ENCODE assay signal across 9 cellular contexts in genomic region chr20:50478162-50479036, GRCh38. TPM values are rescaled to one million over a fixed set of nuclear protein-coding genes. Genes with fewer than 3 reads are reported as not detected.
DNase-seq lines count a peak whose midpoint lies in the region; ATAC-seq and TF ChIP-seq lines count a peak whose summit lies in the region.
"Had no signal": no experiment of that assay in that cellular context is flagged by ENCODE, and none has a peak within 500 bp of the region (broad histone marks: within the 10 kb centered on the region; RNA-seq: fewer than 3 reads in every experiment).

No MANE protein-coding gene starts in this region.

- H3K27me3 ChIP-seq in esophagus muscularis mucosa, result no peaks in the 10 kb centered on the region

- TF ChIP-seq POLR2A in esophagus muscularis mucosa (IDR thresholded peaks at IDR 0.05; ENCODE audit: low read depth), result no peak

- TF ChIP-seq CTCF in GM10266 (IDR thresholded peaks at IDR 0.05; ENCODE audit: control insufficient read depth, insufficient read depth, low read depth, missing control alignments) (peak; percentile 70), esophagus muscularis mucosa (IDR thresholded peaks at IDR 0.05) (peak; percentile 51 to 71 (median 67)), omental fat pad (IDR thresholded peaks at IDR 0.05) (no peak), type B pancreatic cell (conservative IDR thresholded peaks at IDR 0.05) (peak; percentile 72)

- no peaks in the 10 kb centered on the region for H3K36me3 ChIP-seq in esophagus muscularis mucosa

- no peak overlapping the region for H3K27ac ChIP-seq in esophagus muscularis mucosa (replicated peaks in 1 of 4)
- H3K27ac ChIP-seq: epithelial cell of prostate had no signal

- 63% methylated on average over 22 of the region's 22 CpGs for WGBS in esophagus muscularis mucosa

- H3K4me1 ChIP-seq in esophagus muscularis mucosa, result peaks cover 12 to 30% (median 28%) of the 10 kb centered on the region in 4 donors

- no peak overlapping the region for H3K4me3 Mint-ChIP-seq in type B pancreatic cell

- no peaks in the 10 kb centered on the region for H3K36me3 Mint-ChIP-seq in type B pancreatic cell

- H3K27ac Mint-ChIP-seq in type B pancreatic cell, result no peak overlapping the region

- DNase-seq in GM10266 (ENCODE audit: extremely low spot score) (peak; percentile 41), NOMO-1 (lab: John Stamatoyannopoulos, UW; ENCODE audit: unreplicated experiment in 2 of 2) (peak; percentile 85 to 91), esophagus muscularis mucosa (ENCODE audit: extremely low spot score) (peak; percentile 93), omental fat pad (ENCODE audit: low spot score) (no peak), type B pancreatic cell (ENCODE audit: extremely low spot score, unreplicated experiment) (no peak), NCI-H2171 (lab: John Stamatoyannopoulos, UW) (no peak)
- peak; percentile 43 to 56 (median 44) for DNase-seq in activated CD8-positive, alpha-beta memory T cell treated with anti-CD3 and anti-CD28 coated beads for 48 hours (ENCODE audit: low read depth in 2 of 3, low spot score in 2 of 3)

- peaks cover 8% of the 10 kb centered on the region for H3K4me1 Mint-ChIP-seq in type B pancreatic cell (ENCODE audit: unreplicated experiment)

- no peak for TF ChIP-seq EP300 in esophagus muscularis mucosa (IDR thresholded peaks at IDR 0.05)

- H3K4me3 ChIP-seq in esophagus muscularis mucosa, result no peak overlapping the region

- no peaks in the 10 kb centered on the region for H3K9me3 ChIP-seq in esophagus muscularis mucosa

- intact Hi-C loops in esophagus muscularis mucosa (cut with DNase I), result no loop called here

- no peaks in the 10 kb centered on the region for H3K9me3 Mint-ChIP-seq in type B pancreatic cell

- H3K27me3 Mint-ChIP-seq in type B pancreatic cell, result peaks cover 6% of the 10 kb centered on the region

- ATAC-seq in HG02642 (IDR thresholded peaks at IDR 0.05; ENCODE audit: poor library complexity, unreplicated experiment) (peak; percentile 83), omental fat pad (ENCODE audit: low FRiP score) (peak; percentile 74)

RNA-seq across cellular contexts. Expression of gene PTPN1, which starts 31.8 kb away (rescaled TPM):
- total RNA-seq in esophagus muscularis mucosa, result 10 to 100 TPM; 21.2 to 49.0 (median 41.0) TPM
- 100 to 1,000 TPM in 1 of 4 donors, 10 to 100 TPM in 3; 22.2 to 107 (median 42.7) TPM for total RNA-seq in omental fat pad
- 26.6 and 27.6 TPM in 2 replicates for total RNA-seq in type B pancreatic cell (ENCODE audit: low replicate concordance)

Comparison
In these comparisons a context has a peak if more than half of its experiments do, and no peak if none do; other contexts are left out.
1. DNase-seq: peak in GM10266 (single experiment), NOMO-1 (2 of 2), activated CD8-positive, alpha-beta memory T cell treated with anti-CD3 and anti-CD28 coated beads for 48 hours (3 of 3) and esophagus muscularis mucosa (single experiment); none in omental fat pad (single experiment), type B pancreatic cell (single experiment) and NCI-H2171 (single experiment).
2. CTCF ChIP-seq: peak in GM10266 (single experiment), esophagus muscularis mucosa (3 of 3) and type B pancreatic cell (single experiment); none in omental fat pad (0 of 3).